ENCODE assay signal across 25 cellular contexts in the genomic region with DNA sequence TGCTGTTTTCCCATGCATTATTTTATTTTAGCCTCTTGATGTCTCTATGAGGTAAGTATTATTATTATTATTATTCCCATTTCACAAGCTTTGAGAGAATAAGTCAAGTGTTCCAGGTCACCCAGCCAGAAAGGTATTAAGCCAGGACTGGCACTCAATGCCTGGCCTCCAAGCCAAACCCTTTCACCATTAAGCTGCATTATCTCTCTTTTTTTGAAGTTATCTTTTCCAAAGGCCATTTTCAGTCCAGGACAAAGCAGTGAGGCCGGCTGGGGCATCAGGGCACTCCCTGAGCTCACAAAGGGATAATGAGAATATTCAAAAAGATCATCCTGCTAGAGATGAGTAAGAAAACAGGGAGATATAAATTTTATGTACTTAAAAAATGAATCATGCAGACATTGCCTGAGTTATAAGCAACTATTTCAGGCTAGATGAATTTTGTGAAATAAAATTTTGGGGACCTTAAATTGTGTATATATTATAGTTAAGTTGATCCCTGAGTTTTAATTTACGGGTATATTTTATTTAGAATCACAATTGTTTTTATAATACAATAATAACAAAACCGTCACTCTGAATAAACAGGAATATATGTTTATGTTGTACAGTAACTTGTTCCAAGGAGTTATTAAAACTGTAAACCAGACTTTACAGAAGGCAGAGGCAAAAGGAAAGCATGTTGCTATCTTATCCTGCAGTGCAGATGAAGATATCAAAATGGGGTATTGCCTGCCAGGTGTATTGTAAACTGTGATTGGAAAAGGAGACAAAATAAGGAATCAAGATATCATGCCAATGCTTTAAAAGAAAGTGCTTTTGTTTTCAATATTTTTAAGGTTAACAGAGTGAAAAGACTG. TPM values are rescaled to one million over a fixed set of nuclear protein-coding genes. Genes with fewer than 3 reads are reported as not detected.
DNase-seq lines count a peak whose midpoint lies in the region; ATAC-seq, FAIRE-seq and TF ChIP-seq lines count a peak whose summit lies in the region.
"Had no signal": no experiment of that assay in that cellular context is flagged by ENCODE, and none has a peak within 500 bp of the region (broad histone marks: within the 10 kb centered on the region; RNA-seq: fewer than 3 reads in every experiment).

No MANE protein-coding gene starts in this region.

- H3K4me2 ChIP-seq in SK-N-SH, result no peak overlapping the region
- H3K4me2 ChIP-seq in hepatocyte, result peak overlapping the region; percentile 7
- H3K4me2 ChIP-seq: GM23338 had no signal

- 26% methylated on average over 3 of the region's 3 CpGs for WGBS in SK-N-SH (ENCODE audit: low lambda C conversion rate)
- WGBS in hepatocyte (ENCODE audit: low lambda C conversion rate, missing lambda C conversion rate), result 46% methylated on average over 3 of the region's 3 CpGs

- H3K27me3 ChIP-seq in SK-N-SH (ENCODE audit: insufficient read depth), result no peaks in the 10 kb centered on the region
- H3K27me3 ChIP-seq in bronchial epithelial cell (ENCODE audit: control insufficient read depth, insufficient read depth, low read length), result no peaks in the 10 kb centered on the region
- no peaks in the 10 kb centered on the region for H3K27me3 ChIP-seq in hepatocyte
- H3K27me3 ChIP-seq in stomach smooth muscle (ENCODE audit: control insufficient read depth in 1 of 2, insufficient read depth in 2 of 2, low read length in 2 of 2), result no peaks in the 10 kb centered on the region
- H3K27me3 ChIP-seq in Caco-2 (replicated peaks; ENCODE audit: control insufficient read depth, insufficient read depth, low read length), result no peaks in the 10 kb centered on the region
- H3K27me3 ChIP-seq: upper lobe of left lung had no signal

- H3K36me3 ChIP-seq in SK-N-SH (replicated peaks in 1 of 2; ENCODE audit: control insufficient read depth in 1 of 2, insufficient read depth in 2 of 2, low read length in 1 of 2) (no peaks in the 10 kb centered on the region), bronchial epithelial cell (ENCODE audit: control insufficient read depth, insufficient read depth, low read length) (no peaks in the 10 kb centered on the region), hepatocyte (replicated peaks; ENCODE audit: insufficient read depth, low read depth) (no peaks in the 10 kb centered on the region), stomach smooth muscle (ENCODE audit: control insufficient read depth in 2 of 2, insufficient read depth in 2 of 2, low read length in 2 of 2) (no peaks in the 10 kb centered on the region), Caco-2 (ENCODE audit: control insufficient read depth, insufficient read depth, low read length) (no peaks in the 10 kb centered on the region)
- H3K36me3 ChIP-seq: BE2C, upper lobe of left lung had no signal

- H3K9me3 ChIP-seq in SK-N-SH (no peaks in the 10 kb centered on the region), hepatocyte (ENCODE audit: low read depth) (no peaks in the 10 kb centered on the region), stomach smooth muscle (ENCODE audit: control insufficient read depth in 2 of 2, low read length in 2 of 2) (no peaks in the 10 kb centered on the region), Caco-2 (no peaks in the 10 kb centered on the region)
- H3K9me3 ChIP-seq: BE2C, upper lobe of left lung had no signal

- no TSS peak for BruUV-seq in Caco-2 (replicated peaks; lab: Mats Ljungman, UMichigan)

- H3K27ac ChIP-seq in SK-N-SH (ENCODE audit: low read depth in 2 of 2, low read length in 1 of 2) (peak overlapping the region; percentile 64 to 80), hepatocyte (no peak overlapping the region), stomach smooth muscle (ENCODE audit: low read length) (peak overlapping the region; percentile 7)
- H3K27ac ChIP-seq: 22Rv1 had no signal

- no peaks in the 10 kb centered on the region for H3K27me3 Mint-ChIP-seq in Caco-2 (ENCODE audit: insufficient read depth, unreplicated experiment)
- peaks cover 12% of the 10 kb centered on the region for H3K27me3 Mint-ChIP-seq in activated T-cell treated with anti-CD3 and anti-CD28 coated beads, Interleukin-2, amount 50 U/mL, for 4 hours (ENCODE audit: low read depth)
- H3K27me3 Mint-ChIP-seq: activated naive CD4-positive, alpha-beta T cell treated with anti-CD3 and anti-CD28 coated beads, Interleukin-2, amount 10 ng/mL, durations not matched to agents 7 days and 5 days had no signal

- H3K4me3 Mint-ChIP-seq in Caco-2 (ENCODE audit: unreplicated experiment), result no peak overlapping the region
- no peak overlapping the region for H3K4me3 Mint-ChIP-seq in activated T-cell treated with anti-CD3 and anti-CD28 coated beads, Interleukin-2, amount 50 U/mL, for 4 hours
- H3K4me3 Mint-ChIP-seq: activated CD8-positive, alpha-beta T cell treated with anti-CD3 and anti-CD28 coated beads for 36 hours; activated naive CD4-positive, alpha-beta T cell treated with anti-CD3 and anti-CD28 coated beads, Interleukin-2, amount 10 ng/mL, durations not matched to agents 7 days and 5 days; central memory CD8-positive, alpha-beta T cell; GM23338; stimulated activated naive CD8-positive, alpha-beta T cell treated with anti-CD3 and anti-CD28 coated beads, Interleukin-15, amount 100 ng/mL, for 72 hours had no signal

- H3K79me2 ChIP-seq in SK-N-SH (ENCODE audit: insufficient read depth), result no peaks in the 10 kb centered on the region
- no peaks in the 10 kb centered on the region for H3K79me2 ChIP-seq in hepatocyte

- peak overlapping the region; percentile 85 for H2AFZ ChIP-seq in SK-N-SH (ENCODE audit: low read depth)
- H2AFZ ChIP-seq in hepatocyte, result no peak overlapping the region

- no peak overlapping the region for H3K4me3 ChIP-seq in SK-N-SH (ENCODE audit: low read depth in 2 of 2, low read length in 1 of 2)
- H3K4me3 ChIP-seq in bronchial epithelial cell (ENCODE audit: low read depth, low read length), result no peak overlapping the region
- H3K4me3 ChIP-seq in hepatocyte, result no peak overlapping the region
- no peak overlapping the region for H3K4me3 ChIP-seq in stomach smooth muscle (ENCODE audit: low read length in 2 of 2)
- H3K4me3 ChIP-seq in Caco-2 (ENCODE audit: low read depth, low read length), result no peak overlapping the region
- H3K4me3 ChIP-seq: GM23338, upper lobe of left lung had no signal

- H3K9me2 ChIP-seq in SK-N-SH (no peaks in the 10 kb centered on the region), hepatocyte (replicated peaks; ENCODE audit: insufficient read depth) (no peaks in the 10 kb centered on the region)

- ATAC-seq in SK-N-SH treated with all-trans-retinoic acid at 6 μM for 48 hours, result no peak; the same call in 1 of the 3 replicates
- no peak for ATAC-seq in activated T-cell treated with anti-CD3 and anti-CD28 coated beads, Interleukin-2, amount 50 U/mL, for 4 hours
- ATAC-seq: activated CD4-positive, CD25-positive, alpha-beta regulatory T cell treated with anti-CD3 and anti-CD28 coated beads, Interleukin-2, amount 50 U/mL, for 24 hours; activated CD8-positive, alpha-beta T cell treated with anti-CD3 and anti-CD28 coated beads for 36 hours; GM23338; stimulated activated naive CD8-positive, alpha-beta T cell treated with anti-CD3 and anti-CD28 coated beads, Interleukin-15, amount 100 ng/mL, for 72 hours had no signal

- no peak for TF ChIP-seq EP300 in SK-N-SH (IDR thresholded peaks at IDR 0.05; ENCODE audit: borderline replicate concordance in 1 of 2, low read depth in 1 of 2, low read length in 1 of 2)

- peaks cover 34% of the 10 kb centered on the region for H3F3A ChIP-seq in SK-N-SH (replicated peaks; ENCODE audit: insufficient read depth)

- no peaks in the 10 kb centered on the region for H3K36me3 Mint-ChIP-seq in Caco-2 (ENCODE audit: insufficient read depth, unreplicated experiment)
- no peaks in the 10 kb centered on the region for H3K36me3 Mint-ChIP-seq in activated T-cell treated with anti-CD3 and anti-CD28 coated beads, Interleukin-2, amount 50 U/mL, for 4 hours (ENCODE audit: insufficient read depth)
- H3K36me3 Mint-ChIP-seq: activated naive CD4-positive, alpha-beta T cell treated with anti-CD3 and anti-CD28 coated beads, Interleukin-2, amount 10 ng/mL, durations not matched to agents 7 days and 5 days had no signal

- H3K9ac ChIP-seq in SK-N-SH (peak overlapping the region; percentile 17; the same call in 1 of the 2 replicates), stomach smooth muscle (ENCODE audit: low read length in 2 of 2) (no peak overlapping the region)

- peaks cover 23% of the 10 kb centered on the region for H3K4me1 Mint-ChIP-seq in Caco-2 (ENCODE audit: low read depth, unreplicated experiment)
- H3K4me1 Mint-ChIP-seq in activated T-cell treated with anti-CD3 and anti-CD28 coated beads, Interleukin-2, amount 50 U/mL, for 4 hours (ENCODE audit: low read depth), result no peaks in the 10 kb centered on the region
- H3K4me1 Mint-ChIP-seq: activated naive CD4-positive, alpha-beta T cell treated with anti-CD3 and anti-CD28 coated beads, Interleukin-2, amount 10 ng/mL, durations not matched to agents 7 days and 5 days; central memory CD8-positive, alpha-beta T cell; stimulated activated naive CD8-positive, alpha-beta T cell treated with anti-CD3 and anti-CD28 coated beads, Interleukin-15, amount 100 ng/mL, for 72 hours had no signal

- DNase-seq in SK-N-SH, result no peak
- peak; percentile 36 for DNase-seq in bronchial epithelial cell (ENCODE audit: low read depth)
- DNase-seq in hepatocyte (ENCODE audit: low spot score), result no peak
- no peak for DNase-seq in Caco-2
- no peak for DNase-seq in NCI-H2171 (lab: John Stamatoyannopoulos, UW)
- DNase-seq in activated T-cell treated with anti-CD3 and anti-CD28 coated beads, Interleukin-2, amount 50 U/mL, for 4 hours, result no peak
- DNase-seq: activated CD8-positive, alpha-beta T cell treated with anti-CD3 and anti-CD28 coated beads for 36 hours; activated naive CD4-positive, alpha-beta T cell treated with anti-CD3 and anti-CD28 coated beads, Interleukin-2, amount 10 ng/mL, durations not matched to agents 7 days and 5 days; activated T-cell treated with anti-CD3 and anti-CD28 coated beads, Interleukin-2, amount 50 U/mL, for 1 hour; BE2C; MM.1S; NCI-H1436; NCI-H2171 treated with DMSO at 0.1 percent for 48 hours; NCI-H526 treated with DMSO at 0.1 percent for 48 hours; stimulated activated CD4-positive, alpha-beta T cell treated with anti-CD3 and anti-CD28 coated beads, Interleukin-4, amount 100 ng/mL, for 24 hours; stimulated activated naive CD8-positive, alpha-beta T cell treated with anti-CD3 and anti-CD28 coated beads, Interleukin-15, amount 100 ng/mL, for 72 hours; upper lobe of left lung had no signal

- intact Hi-C loops in Caco-2 (cut with micrococcal nuclease; ENCODE audit: unreplicated experiment), result no loop called here

- no peak for FAIRE-seq in bronchial epithelial cell (lab: Jason Lieb, UNC)
- FAIRE-seq: frontal cortex, islet of Langerhans had no signal

- POLR2A ChIA-PET in SK-N-SH (lab: Yijun Ruan, JAX) (no interaction called here), Caco-2 (lab: Charles Lee) (interaction anchor here (0.7 kb wide), 1 partner anchor 142 kb away, joined by 4 read pairs; no protein-coding TSS in a partner anchor)

- TF ChIP-seq CTCF in SK-N-SH (IDR thresholded peaks at IDR 0.05) (no peak), bronchial epithelial cell (IDR thresholded peaks at IDR 0.05; ENCODE audit: insufficient read depth, low read length, severe bottlenecking) (no peak), hepatocyte (IDR thresholded peaks at IDR 0.05; ENCODE audit: poor library complexity) (no peak), Caco-2 (IDR thresholded peaks at IDR 0.05; ENCODE audit: insufficient read depth in 1 of 2, low read depth in 1 of 2, low read length in 1 of 2, severe bottlenecking in 1 of 2, unreplicated experiment in 1 of 2) (no peak)

- no peak overlapping the region for H3K27ac Mint-ChIP-seq in Caco-2 (ENCODE audit: unreplicated experiment)
- H3K27ac Mint-ChIP-seq: activated CD8-positive, alpha-beta T cell treated with anti-CD3 and anti-CD28 coated beads for 36 hours; activated naive CD4-positive, alpha-beta T cell treated with anti-CD3 and anti-CD28 coated beads, Interleukin-2, amount 10 ng/mL, durations not matched to agents 7 days and 5 days; GM23338; stimulated activated naive CD8-positive, alpha-beta T cell treated with anti-CD3 and anti-CD28 coated beads, Interleukin-15, amount 100 ng/mL, for 72 hours had no signal

- H4K20me1 ChIP-seq in SK-N-SH (ENCODE audit: insufficient read depth) (no peaks in the 10 kb centered on the region), hepatocyte (ENCODE audit: insufficient read depth, poor library complexity, severe bottlenecking) (no peaks in the 10 kb centered on the region)

- CTCF ChIA-PET in SK-N-SH (lab: Yijun Ruan, JAX) (interaction anchor here (1.3 to 1.4 kb wide), 2 partner anchors 11 to 144 kb away, joined by 3 to 4 read pairs; no protein-coding TSS in a partner anchor), Caco-2 (lab: Charles Lee) (interaction anchor here (1.3 kb wide), 1 partner anchor 10 kb away, joined by 6 read pairs; no protein-coding TSS in a partner anchor)

- peaks cover 9% of the 10 kb centered on the region for H3K9me3 Mint-ChIP-seq in Caco-2 (ENCODE audit: unreplicated experiment)
- no peaks in the 10 kb centered on the region for H3K9me3 Mint-ChIP-seq in activated T-cell treated with anti-CD3 and anti-CD28 coated beads, Interleukin-2, amount 50 U/mL, for 4 hours
- H3K9me3 Mint-ChIP-seq: activated CD8-positive, alpha-beta T cell treated with anti-CD3 and anti-CD28 coated beads for 36 hours; activated naive CD4-positive, alpha-beta T cell treated with anti-CD3 and anti-CD28 coated beads, Interleukin-2, amount 10 ng/mL, durations not matched to agents 7 days and 5 days; central memory CD8-positive, alpha-beta T cell; GM23338; stimulated activated naive CD8-positive, alpha-beta T cell treated with anti-CD3 and anti-CD28 coated beads, Interleukin-15, amount 100 ng/mL, for 72 hours had no signal

- TF ChIP-seq RAD21 in SK-N-SH (IDR thresholded peaks at IDR 0.05; ENCODE audit: low read length), result no peak

- peaks cover 4 to 55% of the 10 kb centered on the region in 2 experiments for H3K4me1 ChIP-seq in SK-N-SH (ENCODE audit: control insufficient read depth in 1 of 2, insufficient read depth in 2 of 2, low read depth in 1 of 2, low read length in 1 of 2)
- H3K4me1 ChIP-seq in hepatocyte (ENCODE audit: insufficient read depth), result peaks cover 18% of the 10 kb centered on the region
- H3K4me1 ChIP-seq in stomach smooth muscle (ENCODE audit: control insufficient read depth, insufficient read depth, low read length), result peaks cover 3% of the 10 kb centered on the region
- peaks cover 32% of the 10 kb centered on the region for H3K4me1 ChIP-seq in Caco-2
- H3K4me1 ChIP-seq: BE2C had no signal

RNA-seq across cellular contexts. Expression of a gene that starts 51.3 kb away (rescaled TPM):
- 182 and 265 TPM in 2 replicates for polyA plus RNA-seq in SK-N-SH (2012; rRNA removed)
- polyA plus RNA-seq in SK-N-SH (2012; cell fraction: cytosol; rRNA removed), result 265 and 285 TPM in 2 replicates
- polyA plus RNA-seq in SK-N-SH (2012; cell fraction: nucleus; rRNA removed), result 58.7 and 83.4 TPM in 2 replicates
- 132 and 150 TPM in 2 replicates for total RNA-seq in bronchial epithelial cell
- total RNA-seq in hepatocyte, result 35.5 and 49.2 TPM in 2 replicates
- 53.0 and 61.5 TPM in 2 replicates for polyA plus RNA-seq in hepatocyte
- 17.6 and 18.1 TPM in 2 replicates for total RNA-seq in Caco-2 (2022)
- under 1 TPM in 2 of 3 donors, not detected in 1; 0.16 to 0.24 TPM for total RNA-seq in activated T-cell treated with anti-CD3 and anti-CD28 coated beads, Interleukin-2, amount 50 U/mL, for 4 hours
- total RNA-seq: activated CD8-positive, alpha-beta T cell treated with anti-CD3 and anti-CD28 coated beads for 36 hours had no signal

Comparison
In these comparisons a context has a peak if more than half of its experiments do, and no peak if none do; other contexts are left out.
1. RNA of a gene that starts 51.3 kb away (total RNA-seq): 132 to 150 TPM in bronchial epithelial cell, 35.5 to 49.2 TPM in hepatocyte and 17.6 to 18.1 TPM in Caco-2; 0.16 to 0.24 TPM in activated T-cell treated with anti-CD3 and anti-CD28 coated beads, Interleukin-2, amount 50 U/mL, for 4 hours; every median in the first group is over 10 times any median in the second.